14 cellular contexts compared by ENCODE assay signal in the genomic region with DNA sequence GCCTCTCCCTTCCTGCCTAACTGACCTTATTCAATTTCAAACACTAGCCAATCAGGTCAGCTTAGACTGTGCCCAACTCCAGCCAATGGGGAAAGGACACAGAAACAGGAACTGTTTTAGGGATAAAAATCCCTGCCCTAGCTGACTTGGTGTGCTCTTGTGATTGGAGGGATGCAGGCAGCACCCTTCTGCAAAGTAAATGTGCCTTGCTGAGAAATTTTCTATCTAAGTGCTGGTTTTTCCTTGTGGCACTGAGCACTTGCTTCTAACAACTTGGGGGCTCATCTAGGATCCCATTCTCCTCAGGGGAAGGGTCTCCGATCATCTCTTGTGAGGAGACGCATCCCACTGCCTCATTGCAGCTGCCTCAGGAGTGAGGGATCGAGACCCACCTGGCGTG. TPM values are rescaled to one million over a fixed set of nuclear protein-coding genes. Genes with fewer than 3 reads are reported as not detected.
"Had no signal": no experiment of that assay in that cellular context is flagged by ENCODE, and none has a peak within 500 bp of the region (broad histone marks: within the 10 kb centered on the region; RNA-seq: fewer than 3 reads in every experiment).

No MANE protein-coding gene starts in this region.

- H3K36me3 ChIP-seq: cardiac muscle cell, gastrocnemius medialis, heart right ventricle, ovary, suprapubic skin had no signal

- H3K4me1 ChIP-seq: gastrocnemius medialis had no signal

- H3K4me3 ChIP-seq: cardiac muscle cell, gastrocnemius medialis, heart right ventricle, ovary, suprapubic skin had no signal

- ATAC-seq: gastrocnemius medialis, heart right ventricle, left lobe of liver, WTC11 had no signal

- H3K27ac ChIP-seq: cardiac muscle cell, epithelial cell of prostate, gastrocnemius medialis, heart right ventricle, ovary, suprapubic skin had no signal

- DNase-seq: activated CD4-positive, alpha-beta T cell treated with anti-CD3 and anti-CD28 coated beads for 48 hours; activated CD8-positive, alpha-beta memory T cell treated with anti-CD3 and anti-CD28 coated beads for 24 hours; gastrocnemius medialis; heart right ventricle; islet precursor cell; ovary; stimulated activated CD4-positive, alpha-beta T cell treated with anti-CD3 and anti-CD28 coated beads, Interleukin-12 subunit alpha, Interleukin-12 subunit beta, amount 100 ng/mL, for 4 hours; stimulated activated naive CD4-positive, alpha-beta T cell treated with Interleukin-2 at 50 U/mL for 16 hours had no signal

- H3K27me3 ChIP-seq: cardiac muscle cell, gastrocnemius medialis, heart right ventricle, ovary, suprapubic skin had no signal

RNA-seq across cellular contexts. Expression of a gene that starts 10.7 kb away (rescaled TPM):
- total RNA-seq: cardiac muscle cell had no signal
- polyA plus RNA-seq: cardiac muscle cell, neural cell had no signal
